Comparison of ENCODE assay signal across 9 cellular contexts in the genomic region with DNA sequence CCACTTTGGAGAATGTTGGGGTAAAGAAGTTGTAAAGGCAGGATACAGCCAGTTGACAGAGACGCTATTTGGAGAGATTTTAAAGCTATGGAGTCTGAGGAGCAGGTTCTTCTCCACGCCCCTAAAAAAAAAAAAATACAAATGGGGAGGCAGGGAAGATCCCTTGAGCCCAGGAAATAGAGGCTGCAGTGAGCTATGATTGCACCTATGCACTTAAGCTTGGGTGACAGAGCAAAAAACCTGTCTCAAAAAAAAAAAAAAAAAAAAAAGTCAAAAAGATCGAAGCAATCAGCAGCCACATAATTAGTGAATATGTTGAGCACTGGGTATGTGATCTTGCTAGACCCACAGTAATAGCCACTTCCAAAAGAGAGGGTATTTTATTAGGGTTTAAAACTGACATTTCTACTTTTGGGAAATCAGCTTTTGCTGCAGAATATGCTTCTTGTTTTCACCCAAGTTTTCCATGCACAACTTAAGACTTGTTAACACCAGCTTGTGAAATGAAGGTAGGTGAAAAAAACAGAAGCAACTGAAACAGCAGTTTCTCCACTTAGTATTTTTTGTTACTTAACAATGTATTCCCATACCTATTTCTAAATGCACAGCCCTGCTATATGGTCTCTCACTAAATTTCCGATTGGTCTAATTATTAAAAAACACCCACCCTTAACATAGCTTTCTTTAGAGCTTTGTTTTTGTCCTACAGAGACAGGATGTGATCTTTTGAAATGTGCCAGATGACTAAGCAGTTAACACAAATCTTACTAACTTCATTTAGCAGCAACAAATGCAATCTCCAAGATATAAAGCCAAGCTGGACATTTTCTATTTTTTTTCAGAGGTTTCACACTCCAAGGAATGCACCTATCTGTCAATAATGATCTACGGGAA. TPM values are rescaled to one million over a fixed set of nuclear protein-coding genes. Genes with fewer than 3 reads are reported as not detected.
DNase-seq lines count a peak whose midpoint lies in the region; ATAC-seq, FAIRE-seq and TF ChIP-seq lines count a peak whose summit lies in the region.
"Had no signal": no experiment of that assay in that cellular context is flagged by ENCODE, and none has a peak within 500 bp of the region (broad histone marks: within the 10 kb centered on the region; RNA-seq: fewer than 3 reads in every experiment).

No MANE protein-coding gene starts in this region.

- peaks cover 56% of the 10 kb centered on the region for H3K4me1 Mint-ChIP-seq in activated naive CD4-positive, alpha-beta T cell treated with anti-CD3 and anti-CD28 coated beads, Interleukin-2, amount 10 ng/mL, durations not matched to agents 7 days and 5 days

- H3K36me3 Mint-ChIP-seq in activated naive CD4-positive, alpha-beta T cell treated with anti-CD3 and anti-CD28 coated beads, Interleukin-2, amount 10 ng/mL, durations not matched to agents 7 days and 5 days = peaks cover 51% of the 10 kb centered on the region

- H3K27me3 Mint-ChIP-seq in activated naive CD4-positive, alpha-beta T cell treated with anti-CD3 and anti-CD28 coated beads, Interleukin-2, amount 10 ng/mL, durations not matched to agents 7 days and 5 days = peaks cover 8% of the 10 kb centered on the region

- DNase-seq in activated naive CD4-positive, alpha-beta T cell treated with anti-CD3 and anti-CD28 coated beads, Interleukin-2, amount 10 ng/mL, durations not matched to agents 7 days and 5 days = no peak
- DNase-seq in activated naive CD4-positive, alpha-beta T cell treated with anti-CD3 and anti-CD28 coated beads, Interleukin-2, amount 50 U/mL, for 16 hours = no peak
- DNase-seq in fibroblast of pulmonary artery (ENCODE audit: low read depth) (peak; percentile 62), stomach (no peak), AG20443 (ENCODE audit: low spot score) (no peak), HTR-8/SVneo (ENCODE audit: insufficient read length, low spot score) (no peak)

- H2AFZ ChIP-seq in SU-DHL-6 (ENCODE audit: low read depth, low read length, severe bottlenecking) = no peak overlapping the region

- H4K20me1 ChIP-seq in SU-DHL-6 (ENCODE audit: low read depth, low read length) = no peaks in the 10 kb centered on the region; the same call in 1 of the 2 replicates

- H3K4me3 ChIP-seq in SU-DHL-6 (ENCODE audit: insufficient read depth, low read length, poor library complexity, severe bottlenecking) (no peak overlapping the region), fibroblast of pulmonary artery (replicated peaks; ENCODE audit: low read depth, low read length) (no peak overlapping the region), stomach (no peak overlapping the region)

- intact Hi-C loops in stomach (cut with DNase I; ENCODE audit: low total_unique reads) = no loop called here

- CTCF ChIA-PET in activated naive CD4-positive, alpha-beta T cell treated with anti-CD3 and anti-CD28 coated beads, Interleukin-2, amount 10 ng/mL, durations not matched to agents 7 days and 5 days (lab: Charles Lee) = interaction anchor here (0.6 to 2.1 kb wide), 6 partner anchors 13 to 166 kb away, joined by 3 to 7 read pairs (median 4); no protein-coding TSS in a partner anchor

- H3K9me3 Mint-ChIP-seq in activated naive CD4-positive, alpha-beta T cell treated with anti-CD3 and anti-CD28 coated beads, Interleukin-2, amount 10 ng/mL, durations not matched to agents 7 days and 5 days = no peaks in the 10 kb centered on the region

- peak overlapping the region; percentile 73 for H3K27ac ChIP-seq in SU-DHL-6 (ENCODE audit: low read depth, low read length)
- H3K27ac ChIP-seq in stomach = peak overlapping the region in 3 of 5 donors; percentile 42 to 93 (median 66)

- H3K27ac Mint-ChIP-seq in activated naive CD4-positive, alpha-beta T cell treated with anti-CD3 and anti-CD28 coated beads, Interleukin-2, amount 10 ng/mL, durations not matched to agents 7 days and 5 days = peak overlapping the region; percentile 88

- FAIRE-seq in HTR-8/SVneo (lab: Jason Lieb, UNC) = no peak

- no peaks in the 10 kb centered on the region for H3K27me3 ChIP-seq in SU-DHL-6 (ENCODE audit: low read length)
- H3K27me3 ChIP-seq in stomach = no peaks in the 10 kb centered on the region

- H3K4me1 ChIP-seq in stomach = peaks cover 18 to 50% (median 37%) of the 10 kb centered on the region in 4 donors

- no peak for TF ChIP-seq POLR2A in stomach (IDR thresholded peaks at IDR 0.05)

- peaks cover 41% of the 10 kb centered on the region for H3F3A ChIP-seq in SU-DHL-6 (ENCODE audit: insufficient read depth)

- H3K9ac ChIP-seq in SU-DHL-6 (ENCODE audit: low read length) = 0 out of 2 replicates have a peak overlapping the region, but pooled peaks have one; percentile 5

- no peak for ATAC-seq in GM19395 (IDR thresholded peaks at IDR 0.05; ENCODE audit: unreplicated experiment)
- ATAC-seq: left colon had no signal

- 58 to 70% (median 69%) methylated on average over 5 of the region's 5 CpGs for WGBS in stomach, 5 donors

- TF ChIP-seq CTCF in SU-DHL-6 (IDR thresholded peaks at IDR 0.05; ENCODE audit: insufficient read depth, low read length, poor library complexity, severe bottlenecking) (no peak), fibroblast of pulmonary artery (IDR thresholded peaks at IDR 0.05; ENCODE audit: low read length, missing control alignments) (no peak), stomach (IDR thresholded peaks at IDR 0.05) (no peak)

- no peak for TF ChIP-seq EP300 in stomach (IDR thresholded peaks at IDR 0.05)

- H3K79me2 ChIP-seq in SU-DHL-6 (ENCODE audit: insufficient read depth, low read length) = peaks cover 24% of the 10 kb centered on the region

- no peaks in the 10 kb centered on the region for H3K9me2 ChIP-seq in SU-DHL-6 (replicated peaks; ENCODE audit: insufficient read depth, low read length)

- H3K9me3 ChIP-seq in SU-DHL-6 (ENCODE audit: insufficient read depth, low read length) (no peaks in the 10 kb centered on the region), stomach (no peaks in the 10 kb centered on the region)

- peak overlapping the region; percentile 26 for H3K4me2 ChIP-seq in SU-DHL-6 (ENCODE audit: low read depth, low read length, poor library complexity, severe bottlenecking)

- H3K4me3 Mint-ChIP-seq in activated naive CD4-positive, alpha-beta T cell treated with anti-CD3 and anti-CD28 coated beads, Interleukin-2, amount 10 ng/mL, durations not matched to agents 7 days and 5 days = peak overlapping the region; percentile 7

- peaks cover 19% of the 10 kb centered on the region for H3K36me3 ChIP-seq in SU-DHL-6 (ENCODE audit: low read length)
- peaks cover 5 to 34% (median 24%) of the 10 kb centered on the region in 4 donors for H3K36me3 ChIP-seq in stomach

RNA-seq across cellular contexts. Expression of a gene that starts 2.5 kb away (rescaled TPM):
- total RNA-seq in stomach = 100 to 1,000 TPM in 3 of 5 donors, 10 to 100 TPM in 2; 44.9 to 309 (median 129) TPM
- 10 to 100 TPM; 36.0 to 53.5 (median 45.0) TPM for polyA plus RNA-seq in stomach

RNA-seq across cellular contexts. Expression of a gene that starts 13.7 kb away (rescaled TPM):
- 1,000 to 10,000 TPM in 3 of 5 donors, 100 to 1,000 TPM in 1, 10 to 100 TPM in 1; 72.4 to 1,820 (median 1,326) TPM for total RNA-seq in stomach
- 1,000 to 10,000 TPM; 3,436 to 5,215 (median 5,144) TPM for polyA plus RNA-seq in stomach
